ENCODE assay signal across 30 cellular contexts in the genomic region with DNA sequence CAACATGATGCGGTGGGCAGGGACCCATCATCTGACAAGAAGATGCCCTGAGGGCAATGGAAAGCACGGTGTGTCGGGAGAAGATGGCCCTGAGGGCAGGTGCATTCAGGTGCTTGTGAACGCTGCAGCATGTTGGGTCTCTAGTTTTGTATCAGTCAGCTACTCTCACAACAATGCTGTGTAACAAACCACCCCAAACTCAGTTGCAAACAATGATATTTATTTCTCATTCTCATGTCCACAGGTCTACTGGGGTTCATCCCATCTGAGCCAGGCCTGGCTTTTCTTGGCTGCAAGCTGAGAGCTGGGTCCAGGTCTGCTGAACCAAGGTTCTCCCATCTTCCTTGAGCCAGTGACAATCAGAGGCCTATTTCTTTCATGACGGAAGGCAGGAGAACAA.
"Had no signal": no experiment of that assay in that cellular context is flagged by ENCODE, and none has a peak within 500 bp of the region (broad histone marks: within the 10 kb centered on the region; RNA-seq: fewer than 3 reads in every experiment).

No MANE protein-coding gene starts in this region.

- DNase-seq: activated B cell treated with CpG ODN at 0.5 μM for 24 hours; activated CD4-positive, alpha-beta T cell treated with anti-CD3 and anti-CD28 coated beads for 48 hours; activated CD4-positive, alpha-beta T cell treated with anti-CD3 and anti-CD28 coated beads, Interleukin-2, amount 50 U/mL, for 1 hour; activated CD4-positive, alpha-beta T cell treated with anti-CD3 and anti-CD28 coated beads, Interleukin-2, amount 50 U/mL, for 48 hours; activated CD8-positive, alpha-beta memory T cell treated with anti-CD3 and anti-CD28 coated beads for 24 hours; activated CD8-positive, alpha-beta T cell treated with anti-CD3 and anti-CD28 coated beads for 36 hours; activated effector memory CD4-positive, alpha-beta T cell treated with Interleukin-2 at 50 U/mL for 16 hours; activated gamma-delta T cell treated with Interleukin-2 at 50 U/mL for 16 hours; activated naive CD4-positive, alpha-beta T cell treated with anti-CD3 and anti-CD28 coated beads, Interleukin-2, amount 50 U/mL, for 16 hours; activated naive CD4-positive, alpha-beta T cell treated with Interleukin-2 at 50 U/mL for 16 hours; activated T-cell treated with anti-CD3 and anti-CD28 coated beads, Interleukin-2, amount 50 U/mL, for 4 hours; amniotic stem cell; anterior cingulate cortex; brain microvascular endothelial cell; cortex of kidney; dermis blood vessel endothelial cell; effector CD4-positive, alpha-beta T cell; effector memory CD8-positive, alpha-beta T cell; erythroblast; foreskin keratinocyte; heart right ventricle; T-helper 17 cell; T1000; WERI-Rb-1 had no signal

- H3K36me3 ChIP-seq: brain microvascular endothelial cell, esophagus muscularis mucosa, gastroesophageal sphincter, heart right ventricle, WERI-Rb-1 had no signal

- H3K4me3 ChIP-seq: esophagus muscularis mucosa, gastroesophageal sphincter, heart right ventricle had no signal

- ATAC-seq: activated CD4-positive, CD25-positive, alpha-beta regulatory T cell treated with anti-CD3 and anti-CD28 coated beads, Interleukin-2, amount 50 U/mL, for 24 hours; activated CD8-positive, alpha-beta T cell treated with anti-CD3 and anti-CD28 coated beads for 36 hours; activated T-cell treated with anti-CD3 and anti-CD28 coated beads, Interleukin-2, amount 50 U/mL, for 4 hours; activated T-helper 17 cell treated with anti-CD3 and anti-CD28 coated beads, Interleukin-2, amount 50 U/mL, for 72 hours; effector memory CD8-positive, alpha-beta T cell; foreskin keratinocyte; gastroesophageal sphincter; heart right ventricle; T-helper 17 cell had no signal

- FAIRE-seq: astrocyte, bronchial epithelial cell had no signal

- H3K27me3 ChIP-seq: brain microvascular endothelial cell, esophagus muscularis mucosa, gastroesophageal sphincter, heart right ventricle had no signal

- H3K9me3 ChIP-seq: esophagus muscularis mucosa had no signal

- H3K4me1 ChIP-seq: foreskin keratinocyte had no signal

- H3K27ac ChIP-seq: brain microvascular endothelial cell, foreskin keratinocyte, gastroesophageal sphincter, heart right ventricle, WERI-Rb-1 had no signal
